ENCODE assay signal across 8 cellular contexts in genomic region chr2:170715062-170715931, GRCh38. TPM values are rescaled to one million over a fixed set of nuclear protein-coding genes. Genes with fewer than 3 reads are reported as not detected.
DNase-seq lines count a peak whose midpoint lies in the region; ATAC-seq, FAIRE-seq and TF ChIP-seq lines count a peak whose summit lies in the region.

Gene SP5, plus strand, starts transcription at chr2:170715337. Its CDS starts 176 bp downstream, at chr2:170715513.

- peak; percentile 8 for FAIRE-seq in endothelial cell of umbilical vein (lab: Jason Lieb, UNC)

- no peaks in the 10 kb centered on the region for H3K9me1 ChIP-seq in endothelial cell of umbilical vein (replicated peaks; ENCODE audit: control insufficient read depth, extremely low read depth, insufficient read depth, low read length)

- no peaks in the 10 kb centered on the region for H3K9me3 Mint-ChIP-seq in mesothelial cell of epicardium
- peaks cover 5% of the 10 kb centered on the region for H3K9me3 Mint-ChIP-seq in type B pancreatic cell

- POLR2A ChIA-PET in endothelial cell of umbilical vein (lab: Charles Lee), result no interaction called here

- H4K20me1 ChIP-seq in endothelial cell of umbilical vein (replicated peaks; ENCODE audit: control insufficient read depth, extremely low read depth, insufficient read depth, low read length), result no peaks in the 10 kb centered on the region

- peak within 1 kb of the TSS; percentile 67 for H2AFZ ChIP-seq in endothelial cell of umbilical vein (ENCODE audit: low read depth, low read length)

- H3K36me3 ChIP-seq in endothelial cell of umbilical vein (ENCODE audit: control insufficient read depth in 2 of 2, extremely low read depth in 1 of 2, insufficient read depth in 2 of 2, low read length in 2 of 2), result no peaks in the 10 kb centered on the region

- no peak for ATAC-seq in GM19035 (IDR thresholded peaks at IDR 0.05; ENCODE audit: unreplicated experiment)

- CTCF ChIA-PET in endothelial cell of umbilical vein (lab: Charles Lee), result interaction anchor here (0.8 to 3.4 kb wide), 6 partner anchors 14 to 307 kb away, joined by 3 to 20 read pairs (median 3); no protein-coding TSS in a partner anchor

- H3K27me3 Mint-ChIP-seq in mesothelial cell of epicardium (ENCODE audit: low read depth) (peaks cover 88% of the 10 kb centered on the region), type B pancreatic cell (peaks cover 82% of the 10 kb centered on the region)

- peaks cover 19% of the 10 kb centered on the region for H3K4me1 ChIP-seq in endothelial cell of umbilical vein (ENCODE audit: control insufficient read depth, extremely low read depth, insufficient read depth, low read length)

- dilution Hi-C loops in endothelial cell of umbilical vein (cut with MboI; ENCODE audit: extremely low pct_ligation_motif_present, low sequenced_read_pairs), result no loop called here

- H3K4me2 ChIP-seq in endothelial cell of umbilical vein (ENCODE audit: insufficient read depth, low read length), result peak within 1 kb of the TSS; percentile 83

- no peaks in the 10 kb centered on the region for H3K79me2 ChIP-seq in endothelial cell of umbilical vein (ENCODE audit: control insufficient read depth, insufficient read depth, low read length)

- H3K4me1 Mint-ChIP-seq in mesothelial cell of epicardium (peaks cover 49% of the 10 kb centered on the region), type B pancreatic cell (ENCODE audit: unreplicated experiment) (peaks cover 18% of the 10 kb centered on the region)

- no peak for TF ChIP-seq CTCF in endothelial cell of umbilical vein (IDR thresholded peaks at IDR 0.05; ENCODE audit: extremely low read depth in 1 of 2, insufficient read depth in 1 of 2, low read depth in 1 of 2, low read length in 2 of 2)
- no peak for TF ChIP-seq CTCF in mesothelial cell of epicardium (IDR thresholded peaks at IDR 0.05; ENCODE audit: unreplicated experiment)
- TF ChIP-seq CTCF in type B pancreatic cell (conservative IDR thresholded peaks at IDR 0.05), result no peak

- intact Hi-C loops in endothelial cell of umbilical vein (cut with micrococcal nuclease), result loop anchor here (1.0 to 10.0 kb wide), 4 partner anchors 57 to 780 kb away; partner anchors contain the start of genes ERICH2 and GAD1

- no peaks in the 10 kb centered on the region for H3K9me3 ChIP-seq in endothelial cell of umbilical vein (replicated peaks; ENCODE audit: control insufficient read depth, insufficient read depth, low read length)

- no peak for TF ChIP-seq POLR2A in endothelial cell of umbilical vein (IDR thresholded peaks at IDR 0.05; ENCODE audit: low read depth, low read length)

- no peak within 1 kb of the TSS for H3K27ac ChIP-seq in endothelial cell of umbilical vein (ENCODE audit: insufficient read depth, low read depth, low read length)

- H3K4me3 Mint-ChIP-seq in mesothelial cell of epicardium (peak within 1 kb of the TSS; percentile 71), type B pancreatic cell (peak within 1 kb of the TSS; percentile 85)

- H3K9ac ChIP-seq in endothelial cell of umbilical vein (replicated peaks; ENCODE audit: extremely low read depth, insufficient read depth, low read length), result no peak within 1 kb of the TSS

- peak; percentile 79 for DNase-seq in DMS53 treated with DMSO at 0.1 percent for 48 hours (lab: John Stamatoyannopoulos, UW; ENCODE audit: unreplicated experiment)
- DNase-seq in M059J (ENCODE audit: low read depth), result peak; percentile 80
- DNase-seq in activated CD4-positive, CD25-positive, alpha-beta regulatory T cell treated with anti-CD3 and anti-CD28 coated beads, Interleukin-2, amount 50 U/mL, for 72 hours, result peak; percentile 37
- DNase-seq in endothelial cell of umbilical vein (ENCODE audit: low read depth, low spot score), result peak; percentile 49
- peak; percentile 50 to 81 for DNase-seq in mesothelial cell of epicardium (ENCODE audit: low spot score in 2 of 2, unreplicated experiment in 2 of 2)
- DNase-seq in type B pancreatic cell (ENCODE audit: extremely low spot score, unreplicated experiment), result peak; percentile 77
- no peak for DNase-seq in occipital lobe (lab: John Stamatoyannopoulos, UW)

- peak within 1 kb of the TSS; percentile 17 to 63 (median 30) for H3K4me3 ChIP-seq in endothelial cell of umbilical vein (replicated peaks in 1 of 3; ENCODE audit: insufficient read depth in 1 of 3, low read depth in 1 of 3, low read length in 3 of 3)

- H3K36me3 Mint-ChIP-seq in mesothelial cell of epicardium (no peaks in the 10 kb centered on the region), type B pancreatic cell (no peaks in the 10 kb centered on the region)

- H3K27ac Mint-ChIP-seq in mesothelial cell of epicardium, result peak within 1 kb of the TSS; percentile 43
- H3K27ac Mint-ChIP-seq in type B pancreatic cell, result peak within 1 kb of the TSS; percentile 24

- H3K27me3 ChIP-seq in endothelial cell of umbilical vein (ENCODE audit: control insufficient read depth in 2 of 2, insufficient read depth in 2 of 2, low read length in 2 of 2), result peaks cover 67 to 97% of the 10 kb centered on the region in 2 experiments

- no TSS peak for BruUV-seq in endothelial cell of umbilical vein (replicated peaks; lab: Mats Ljungman, UMichigan)

TF ChIP-seq in endothelial cell of umbilical vein, 7 proteins besides CTCF, POLR2A, EP300 and RAD21:
- TF ChIP-seq FOS (IDR thresholded peaks at IDR 0.05; ENCODE audit: borderline replicate concordance, insufficient read depth, low read length) (no peak), MYC (IDR thresholded peaks at IDR 0.05; ENCODE audit: low read depth, low read length) (no peak), EZH2 (IDR thresholded peaks at IDR 0.05; ENCODE audit: borderline replicate concordance, low read depth, low read length, severe bottlenecking) (peak; percentile 80)
- TF ChIP-seq, protein P1, sequence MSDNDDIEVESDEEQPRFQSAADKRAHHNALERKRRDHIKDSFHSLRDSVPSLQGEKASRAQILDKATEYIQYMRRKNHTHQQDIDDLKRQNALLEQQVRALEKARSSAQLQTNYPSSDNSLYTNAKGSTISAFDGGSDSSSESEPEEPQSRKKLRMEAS (IDR thresholded peaks at IDR 0.05; ENCODE audit: insufficient read depth, insufficient read length), result no peak

RNA-seq across cellular contexts. Expression of gene SP5, which starts in this region (rescaled TPM):
- total RNA-seq in M059J (2014; rRNA removed; shearing (Covaris generic)), result 0.42 TPM in 1 of 2 replicates, not detected in the other
- total RNA-seq in endothelial cell of umbilical vein (not detected in 2 replicates), mesothelial cell of epicardium (2.2 to 4.6 TPM (median 2.7 TPM) in 3 replicates), type B pancreatic cell (ENCODE audit: low replicate concordance) (1.1 and 4.4 TPM in 2 replicates), occipital lobe (0.78 TPM)
- polyA plus RNA-seq in endothelial cell of umbilical vein, result not detected in 2 replicates
- not detected in 2 replicates for polyA plus RNA-seq in endothelial cell of umbilical vein (2011; cell fraction: cytosol; rRNA removed)
- polyA plus RNA-seq in endothelial cell of umbilical vein (2011; cell fraction: nucleus; rRNA removed), result not detected in 2 replicates
- not detected in 2 replicates for polyA plus RNA-seq in endothelial cell of umbilical vein (2012)
- not detected in 2 replicates for polyA minus RNA-seq in endothelial cell of umbilical vein
- polyA minus RNA-seq in endothelial cell of umbilical vein (2011; cell fraction: cytosol; rRNA and poly(A)+ RNA removed), result not detected
- polyA minus RNA-seq in endothelial cell of umbilical vein (2011; cell fraction: nucleus; rRNA and poly(A)+ RNA removed), result not detected in 2 replicates

Comparison
In these comparisons a context has a peak if more than half of its experiments do, and no peak if none do; other contexts are left out.
1. Peak in DNase-seq in M059J; RNA of the gene not detected or under 1 TPM.
2. Peak in DNase-seq, H3K4me3 ChIP-seq and H3K4me2 ChIP-seq in endothelial cell of umbilical vein; RNA of the gene not detected or under 1 TPM.